1 cellular context compared by ENCODE assay signal in genomic region chr6:149925974-149926777, GRCh38.
TF ChIP-seq lines count a peak whose summit lies in the region.

No MANE protein-coding gene starts in this region.

TF ChIP-seq in GM23338, 12 proteins besides CTCF, POLR2A, EP300 and RAD21 (continued from another document):
- TF ChIP-seq, protein P1, sequence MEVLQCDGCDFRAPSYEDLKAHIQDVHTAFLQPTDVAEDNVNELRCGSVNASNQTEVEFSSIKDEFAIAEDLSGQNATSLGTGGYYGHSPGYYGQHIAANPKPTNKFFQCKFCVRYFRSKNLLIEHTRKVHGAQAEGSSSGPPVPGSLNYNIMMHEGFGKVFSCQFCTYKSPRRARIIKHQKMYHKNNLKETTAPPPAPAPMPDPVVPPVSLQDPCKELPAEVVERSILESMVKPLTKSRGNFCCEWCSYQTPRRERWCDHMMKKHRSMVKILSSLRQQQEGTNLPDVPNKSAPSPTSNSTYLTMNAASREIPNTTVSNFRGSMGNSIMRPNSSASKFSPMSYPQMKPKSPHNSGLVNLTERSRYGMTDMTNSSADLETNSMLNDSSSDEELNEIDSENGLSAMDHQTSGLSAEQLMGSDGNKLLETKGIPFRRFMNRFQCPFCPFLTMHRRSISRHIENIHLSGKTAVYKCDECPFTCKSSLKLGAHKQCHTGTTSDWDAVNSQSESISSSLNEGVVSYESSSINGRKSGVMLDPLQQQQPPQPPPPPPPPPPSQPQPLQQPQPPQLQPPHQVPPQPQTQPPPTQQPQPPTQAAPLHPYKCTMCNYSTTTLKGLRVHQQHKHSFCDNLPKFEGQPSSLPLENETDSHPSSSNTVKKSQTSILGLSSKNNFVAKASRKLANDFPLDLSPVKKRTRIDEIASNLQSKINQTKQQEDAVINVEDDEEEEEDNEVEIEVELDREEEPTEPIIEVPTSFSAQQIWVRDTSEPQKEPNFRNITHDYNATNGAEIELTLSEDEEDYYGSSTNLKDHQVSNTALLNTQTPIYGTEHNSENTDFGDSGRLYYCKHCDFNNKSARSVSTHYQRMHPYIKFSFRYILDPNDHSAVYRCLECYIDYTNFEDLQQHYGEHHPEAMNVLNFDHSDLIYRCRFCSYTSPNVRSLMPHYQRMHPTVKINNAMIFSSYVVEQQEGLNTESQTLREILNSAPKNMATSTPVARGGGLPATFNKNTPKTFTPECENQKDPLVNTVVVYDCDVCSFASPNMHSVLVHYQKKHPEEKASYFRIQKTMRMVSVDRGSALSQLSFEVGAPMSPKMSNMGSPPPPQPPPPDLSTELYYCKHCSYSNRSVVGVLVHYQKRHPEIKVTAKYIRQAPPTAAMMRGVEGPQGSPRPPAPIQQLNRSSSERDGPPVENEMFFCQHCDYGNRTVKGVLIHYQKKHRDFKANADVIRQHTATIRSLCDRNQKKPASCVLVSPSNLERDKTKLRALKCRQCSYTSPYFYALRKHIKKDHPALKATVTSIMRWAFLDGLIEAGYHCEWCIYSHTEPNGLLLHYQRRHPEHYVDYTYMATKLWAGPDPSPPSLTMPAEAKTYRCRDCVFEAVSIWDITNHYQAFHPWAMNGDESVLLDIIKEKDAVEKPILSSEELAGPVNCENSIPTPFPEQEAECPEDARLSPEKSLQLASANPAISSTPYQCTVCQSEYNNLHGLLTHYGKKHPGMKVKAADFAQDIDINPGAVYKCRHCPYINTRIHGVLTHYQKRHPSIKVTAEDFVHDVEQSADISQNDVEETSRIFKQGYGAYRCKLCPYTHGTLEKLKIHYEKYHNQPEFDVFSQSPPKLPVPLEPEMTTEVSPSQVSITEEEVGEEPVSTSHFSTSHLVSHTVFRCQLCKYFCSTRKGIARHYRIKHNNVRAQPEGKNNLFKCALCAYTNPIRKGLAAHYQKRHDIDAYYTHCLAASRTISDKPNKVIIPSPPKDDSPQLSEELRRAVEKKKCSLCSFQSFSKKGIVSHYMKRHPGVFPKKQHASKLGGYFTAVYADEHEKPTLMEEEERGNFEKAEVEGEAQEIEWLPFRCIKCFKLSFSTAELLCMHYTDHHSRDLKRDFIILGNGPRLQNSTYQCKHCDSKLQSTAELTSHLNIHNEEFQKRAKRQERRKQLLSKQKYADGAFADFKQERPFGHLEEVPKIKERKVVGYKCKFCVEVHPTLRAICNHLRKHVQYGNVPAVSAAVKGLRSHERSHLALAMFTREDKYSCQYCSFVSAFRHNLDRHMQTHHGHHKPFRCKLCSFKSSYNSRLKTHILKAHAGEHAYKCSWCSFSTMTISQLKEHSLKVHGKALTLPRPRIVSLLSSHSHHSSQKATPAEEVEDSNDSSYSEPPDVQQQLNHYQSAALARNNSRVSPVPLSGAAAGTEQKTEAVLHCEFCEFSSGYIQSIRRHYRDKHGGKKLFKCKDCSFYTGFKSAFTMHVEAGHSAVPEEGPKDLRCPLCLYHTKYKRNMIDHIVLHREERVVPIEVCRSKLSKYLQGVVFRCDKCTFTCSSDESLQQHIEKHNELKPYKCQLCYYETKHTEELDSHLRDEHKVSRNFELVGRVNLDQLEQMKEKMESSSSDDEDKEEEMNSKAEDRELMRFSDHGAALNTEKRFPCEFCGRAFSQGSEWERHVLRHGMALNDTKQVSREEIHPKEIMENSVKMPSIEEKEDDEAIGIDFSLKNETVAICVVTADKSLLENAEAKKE (CRISPR knock-in tag; IDR thresholded peaks at IDR 0.05): no peak
- TF ChIP-seq CREB1 (CRISPR knock-in tag; IDR thresholded peaks at IDR 0.05; ENCODE audit: low read depth): no peak
- no peak for TF ChIP-seq ZNF114 (CRISPR knock-in tag; IDR thresholded peaks at IDR 0.05)
- no peak for TF ChIP-seq POLR2AphosphoS5 (IDR thresholded peaks at IDR 0.05; ENCODE audit: low read depth)
